In the genomic region with DNA sequence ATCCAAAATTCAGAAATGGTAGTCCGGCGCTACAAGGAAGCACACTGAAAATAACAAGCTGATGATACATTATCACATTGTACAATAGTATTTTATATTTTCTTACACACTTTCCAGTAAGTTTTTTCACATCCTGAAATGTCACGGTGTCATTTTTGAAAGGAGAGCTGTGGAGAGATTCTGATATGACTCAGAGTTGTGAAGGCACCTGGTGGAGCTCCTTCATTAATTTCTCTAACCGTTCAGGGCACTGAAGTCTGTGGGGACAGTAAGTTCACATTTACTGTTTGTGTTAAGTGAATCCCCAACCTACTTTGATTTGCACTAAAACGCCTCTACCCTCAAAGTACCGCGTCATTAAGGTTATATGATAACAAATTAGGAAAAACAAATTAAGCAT, we compare ENCODE assay signal across 1 cellular context.
TF ChIP-seq lines count a peak whose summit lies in the region.

No MANE protein-coding gene starts in this region.

TF ChIP-seq in GM12878, 131 proteins besides CTCF, POLR2A, EP300 and RAD21:
- TF ChIP-seq EED (IDR thresholded peaks at IDR 0.05; ENCODE audit: low read depth): peak; percentile 44; the same call in 1 of the 2 replicates
- TF ChIP-seq JUNB (IDR thresholded peaks at IDR 0.05): peak; percentile 67
- TF ChIP-seq LARP7 (IDR thresholded peaks at IDR 0.05): no peak
